Comparison of ENCODE assay signal across 9 cellular contexts in the genomic region with DNA sequence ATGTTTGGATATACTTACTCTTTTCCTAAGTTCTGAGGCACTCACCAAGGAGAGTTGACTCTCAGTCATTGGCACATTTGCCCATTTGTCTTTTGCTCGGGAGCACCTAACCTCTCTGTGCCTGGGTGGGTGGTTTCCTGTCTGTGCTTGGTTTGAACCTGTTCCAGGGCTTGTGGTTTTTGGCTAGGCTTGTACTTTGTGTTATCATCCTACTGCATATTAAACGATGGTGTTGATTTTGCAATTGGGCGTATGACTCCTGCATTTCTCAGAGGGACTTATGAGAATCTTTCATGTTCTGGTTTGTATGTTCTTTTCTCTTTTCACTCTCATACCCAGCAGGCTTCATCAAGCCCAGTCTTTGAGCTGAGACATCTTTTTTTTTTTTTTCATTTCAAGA.
DNase-seq lines count a peak whose midpoint lies in the region; ATAC-seq, FAIRE-seq and TF ChIP-seq lines count a peak whose summit lies in the region.
"Had no signal": no experiment of that assay in that cellular context is flagged by ENCODE, and none has a peak within 500 bp of the region (broad histone marks: within the 10 kb centered on the region; RNA-seq: fewer than 3 reads in every experiment).

No MANE protein-coding gene starts in this region.

- H3K27me3 ChIP-seq in HCT116 (ENCODE audit: insufficient read depth, low read length) (no peaks in the 10 kb centered on the region), endothelial cell of umbilical vein (ENCODE audit: control insufficient read depth in 2 of 2, insufficient read depth in 2 of 2, low read length in 2 of 2) (no peaks in the 10 kb centered on the region), sigmoid colon (peaks cover 0 to 3% (median 0%) of the 10 kb centered on the region in 3 donors)

- no peak overlapping the region for H3K4me3 Mint-ChIP-seq in stimulated activated memory B cell treated with anti-CD40 and anti-IgM and Interleukin-4, amounts not matched to agents 10 μg/mL and 1 μg/mL and 100 μg/mL, for 72 hours

- H3K9me1 ChIP-seq in endothelial cell of umbilical vein (replicated peaks; ENCODE audit: control insufficient read depth, extremely low read depth, insufficient read depth, low read length), result no peaks in the 10 kb centered on the region

- H3K4me1 Mint-ChIP-seq in stimulated activated memory B cell treated with anti-CD40 and anti-IgM and Interleukin-4, amounts not matched to agents 10 μg/mL and 1 μg/mL and 100 μg/mL, for 72 hours, result no peaks in the 10 kb centered on the region

- H2AFZ ChIP-seq in HCT116 (ENCODE audit: low read depth, low read length, poor library complexity, severe bottlenecking) (no peak overlapping the region), endothelial cell of umbilical vein (ENCODE audit: low read depth, low read length) (peak overlapping the region; percentile 4)

- no peak for TF ChIP-seq RAD21 in HCT116 (IDR thresholded peaks at IDR 0.05; ENCODE audit: low read depth)

- ATAC-seq in HCT116, result peak; percentile 64
- no peak for ATAC-seq in stimulated activated memory B cell treated with anti-CD40 and anti-IgM and Interleukin-4, amounts not matched to agents 10 μg/mL and 1 μg/mL and 100 μg/mL, for 72 hours

- peaks cover 23% of the 10 kb centered on the region for H3K27me3 Mint-ChIP-seq in stimulated activated memory B cell treated with anti-CD40 and anti-IgM and Interleukin-4, amounts not matched to agents 10 μg/mL and 1 μg/mL and 100 μg/mL, for 72 hours

- peaks cover 22% of the 10 kb centered on the region for H3K79me2 ChIP-seq in HCT116 (ENCODE audit: insufficient read depth, low read length)
- no peaks in the 10 kb centered on the region for H3K79me2 ChIP-seq in endothelial cell of umbilical vein (ENCODE audit: control insufficient read depth, insufficient read depth, low read length)

- RAD21 ChIA-PET in HCT116 (lab: Charles Lee; ENCODE audit: low non-redundant PET in 1 of 2, low total read pairs in 2 of 2, uncharacterized antibody in 2 of 2, unreplicated experiment in 2 of 2), result no interaction called here

- H3K9ac ChIP-seq in HCT116 (ENCODE audit: low read length) (peak overlapping the region; percentile 64), SK-N-MC (ENCODE audit: insufficient read length) (no peak overlapping the region), endothelial cell of umbilical vein (replicated peaks; ENCODE audit: extremely low read depth, insufficient read depth, low read length) (peak overlapping the region; percentile 68)

- no peaks in the 10 kb centered on the region for H3K36me3 Mint-ChIP-seq in stimulated activated memory B cell treated with anti-CD40 and anti-IgM and Interleukin-4, amounts not matched to agents 10 μg/mL and 1 μg/mL and 100 μg/mL, for 72 hours

- H3K36me3 ChIP-seq in HCT116 (ENCODE audit: control insufficient read depth in 1 of 2, insufficient read depth in 2 of 2, low read length in 2 of 2), result no peaks in the 10 kb centered on the region; a peak in 1 of 4 replicates
- H3K36me3 ChIP-seq in SK-N-MC (ENCODE audit: insufficient read depth, low read length), result no peaks in the 10 kb centered on the region
- no peaks in the 10 kb centered on the region for H3K36me3 ChIP-seq in endothelial cell of umbilical vein (ENCODE audit: control insufficient read depth in 2 of 2, extremely low read depth in 1 of 2, insufficient read depth in 2 of 2, low read length in 2 of 2)
- H3K36me3 ChIP-seq in sigmoid colon, result no peaks in the 10 kb centered on the region

- intact Hi-C loops in HCT116 (cut with micrococcal nuclease), result no loop called here
- intact Hi-C loops in endothelial cell of umbilical vein (cut with micrococcal nuclease), result loop anchor here (1.0 to 5.0 kb wide), 6 partner anchors 8 to 972 kb away; no protein-coding TSS in a partner anchor
- intact Hi-C loops in sigmoid colon (cut with DNase I), result no loop called here

- H3K4me1 ChIP-seq in HCT116 (ENCODE audit: control insufficient read depth in 1 of 2, insufficient read depth in 2 of 2, low read length in 2 of 2) (peaks cover 86 to 100% of the 10 kb centered on the region in 2 experiments), endothelial cell of umbilical vein (ENCODE audit: control insufficient read depth, extremely low read depth, insufficient read depth, low read length) (peaks cover 45% of the 10 kb centered on the region), sigmoid colon (no peaks in the 10 kb centered on the region)

- H3K4me2 ChIP-seq in HCT116 (ENCODE audit: low read length) (peak overlapping the region; percentile 66), endothelial cell of umbilical vein (ENCODE audit: insufficient read depth, low read length) (peak overlapping the region; percentile 68)

- H3K9me3 Mint-ChIP-seq in stimulated activated memory B cell treated with anti-CD40 and anti-IgM and Interleukin-4, amounts not matched to agents 10 μg/mL and 1 μg/mL and 100 μg/mL, for 72 hours, result no peaks in the 10 kb centered on the region

- H3K27ac Mint-ChIP-seq in stimulated activated memory B cell treated with anti-CD40 and anti-IgM and Interleukin-4, amounts not matched to agents 10 μg/mL and 1 μg/mL and 100 μg/mL, for 72 hours, result no peak overlapping the region

- TF ChIP-seq POLR2A in HCT116 (IDR thresholded peaks at IDR 0.05; ENCODE audit: borderline replicate concordance, extremely low read depth, insufficient read depth, insufficient read length) (no peak), endothelial cell of umbilical vein (IDR thresholded peaks at IDR 0.05; ENCODE audit: low read depth, low read length) (peak; percentile 76), sigmoid colon (IDR thresholded peaks at IDR 0.05) (no peak)

- H3K9me3 ChIP-seq in HCT116 (ENCODE audit: control insufficient read depth in 1 of 2, insufficient read depth in 1 of 2, low read depth in 1 of 2, low read length in 2 of 2) (no peaks in the 10 kb centered on the region), SK-N-MC (ENCODE audit: low read depth, low read length) (no peaks in the 10 kb centered on the region), endothelial cell of umbilical vein (replicated peaks; ENCODE audit: control insufficient read depth, insufficient read depth, low read length) (no peaks in the 10 kb centered on the region), sigmoid colon (no peaks in the 10 kb centered on the region)

- no peaks in the 10 kb centered on the region for H4K20me1 ChIP-seq in HCT116 (ENCODE audit: insufficient read depth)
- no peaks in the 10 kb centered on the region for H4K20me1 ChIP-seq in endothelial cell of umbilical vein (replicated peaks; ENCODE audit: control insufficient read depth, extremely low read depth, insufficient read depth, low read length)

- WGBS in sigmoid colon, 2 donors, result 4 to 12% methylated on average over 3 of the region's 3 CpGs

- DNase-seq in HCT116 (ENCODE audit: low read depth, low spot score) (peak; percentile 95), SK-N-MC (ENCODE audit: low read depth, low spot score) (peak; percentile 72), endothelial cell of umbilical vein (ENCODE audit: low read depth, low spot score) (peak; percentile 99), sigmoid colon (no peak), anterior cingulate cortex (lab: John Stamatoyannopoulos, UW) (no peak), NCI-H2081 treated with DMSO at 0.1 percent for 48 hours (lab: John Stamatoyannopoulos, UW) (no peak)
- peak; percentile 37 for DNase-seq in stimulated activated CD4-positive, alpha-beta T cell treated with anti-CD3 and anti-CD28 coated beads, Interleukin-4, amount 100 ng/mL, for 24 hours

- TF ChIP-seq EP300 in sigmoid colon (IDR thresholded peaks at IDR 0.05), result no peak

- H3K9me2 ChIP-seq in HCT116 (ENCODE audit: insufficient read depth), result no peaks in the 10 kb centered on the region

- TF ChIP-seq CTCF in HCT116 (IDR thresholded peaks at IDR 0.05 in 2 of 3, conservative IDR thresholded peaks at IDR 0.05 in 1 of 3; ENCODE audit: borderline replicate concordance in 1 of 3, insufficient read depth in 1 of 3, low read depth in 2 of 3, low read length in 2 of 3) (no peak), endothelial cell of umbilical vein (IDR thresholded peaks at IDR 0.05; ENCODE audit: extremely low read depth in 1 of 2, insufficient read depth in 1 of 2, low read depth in 1 of 2, low read length in 2 of 2) (no peak), sigmoid colon (IDR thresholded peaks at IDR 0.05) (no peak)

- dilution Hi-C loops in endothelial cell of umbilical vein (cut with MboI; ENCODE audit: extremely low pct_ligation_motif_present, low sequenced_read_pairs), result no loop called here

- CTCF ChIA-PET in HCT116 (lab: Charles Lee) (interaction anchor here (1.0 kb wide), 1 partner anchor 10 kb away, joined by 5 read pairs; no protein-coding TSS in a partner anchor), endothelial cell of umbilical vein (lab: Charles Lee) (interaction anchor here (0.8 to 3.8 kb wide), 11 partner anchors 8 to 255 kb away, joined by 3 to 23 read pairs (median 4); no protein-coding TSS in a partner anchor)

- POLR2A ChIA-PET in HCT116 (lab: Charles Lee) (interaction anchor here (0.8 to 2.5 kb wide), 10 partner anchors 18 to 256 kb away, joined by 3 to 13 read pairs (median 6); a partner anchor contains a TSS), endothelial cell of umbilical vein (lab: Charles Lee) (interaction anchor here (0.7 kb wide), 1 partner anchor 131 kb away, joined by 3 read pairs; no protein-coding TSS in a partner anchor)

- H3K27ac ChIP-seq in HCT116 (ENCODE audit: low read depth, low read length), result peak overlapping the region; percentile 94
- no peak overlapping the region for H3K27ac ChIP-seq in SK-N-MC
- H3K27ac ChIP-seq in endothelial cell of umbilical vein (ENCODE audit: insufficient read depth, low read depth, low read length), result peak overlapping the region; percentile 75
- no peak overlapping the region for H3K27ac ChIP-seq in sigmoid colon

- peak overlapping the region in 1 of 2 experiments; percentile 9; a peak in 1 of 4 replicates for H3K4me3 ChIP-seq in HCT116 (replicated peaks in 1 of 2; ENCODE audit: low read depth in 1 of 2, low read length in 2 of 2)
- H3K4me3 ChIP-seq in SK-N-MC, result 0 out of 2 replicates have a peak overlapping the region, but pooled peaks have one; percentile 22
- H3K4me3 ChIP-seq in endothelial cell of umbilical vein (replicated peaks in 1 of 3; ENCODE audit: insufficient read depth in 1 of 3, low read depth in 1 of 3, low read length in 3 of 3), result no peak overlapping the region
- no peak overlapping the region for H3K4me3 ChIP-seq in sigmoid colon
- H3K4me3 ChIP-seq: skin epidermis had no signal

- no TSS peak for BruUV-seq in HCT116 (replicated peaks; lab: Mats Ljungman, UMichigan)
- BruUV-seq in endothelial cell of umbilical vein (replicated peaks; lab: Mats Ljungman, UMichigan), result no TSS peak

- FAIRE-seq in endothelial cell of umbilical vein (lab: Jason Lieb, UNC), result peak; percentile 89

TF ChIP-seq in HCT116, 20 proteins besides CTCF, POLR2A, EP300 and RAD21 (continues in another document):
- TF ChIP-seq ZNF274 (IDR thresholded peaks at IDR 0.05; ENCODE audit: low read depth, low read length) (no peak), CBX3 (IDR thresholded peaks at IDR 0.05; ENCODE audit: low read depth) (no peak), EZH2phosphoT487 (IDR thresholded peaks at IDR 0.05; ENCODE audit: borderline replicate concordance) (no peak)

TF ChIP-seq in endothelial cell of umbilical vein, 7 proteins besides CTCF, POLR2A, EP300 and RAD21 (continues in another document):
- TF ChIP-seq JUN (IDR thresholded peaks at IDR 0.05; ENCODE audit: borderline replicate concordance, insufficient read depth, insufficient read length, low read depth) (peak; percentile 60), FOS (IDR thresholded peaks at IDR 0.05; ENCODE audit: borderline replicate concordance, insufficient read depth, low read length) (peak; percentile 70)

Comparison
In these comparisons a context has a peak if more than half of its experiments do, and no peak if none do; other contexts are left out.
1. DNase-seq: peak in HCT116 (single experiment), SK-N-MC (single experiment), endothelial cell of umbilical vein (single experiment) and stimulated activated CD4-positive, alpha-beta T cell treated with anti-CD3 and anti-CD28 coated beads, Interleukin-4, amount 100 ng/mL, for 24 hours (single experiment); none in sigmoid colon (single experiment), anterior cingulate cortex (0 of 58) and NCI-H2081 treated with DMSO at 0.1 percent for 48 hours (single experiment).
2. H3K27ac ChIP-seq: peak in HCT116 (single experiment) and endothelial cell of umbilical vein (single experiment); none in SK-N-MC (single experiment) and sigmoid colon (0 of 4).